7 cellular contexts compared by ENCODE assay signal in the genomic region with DNA sequence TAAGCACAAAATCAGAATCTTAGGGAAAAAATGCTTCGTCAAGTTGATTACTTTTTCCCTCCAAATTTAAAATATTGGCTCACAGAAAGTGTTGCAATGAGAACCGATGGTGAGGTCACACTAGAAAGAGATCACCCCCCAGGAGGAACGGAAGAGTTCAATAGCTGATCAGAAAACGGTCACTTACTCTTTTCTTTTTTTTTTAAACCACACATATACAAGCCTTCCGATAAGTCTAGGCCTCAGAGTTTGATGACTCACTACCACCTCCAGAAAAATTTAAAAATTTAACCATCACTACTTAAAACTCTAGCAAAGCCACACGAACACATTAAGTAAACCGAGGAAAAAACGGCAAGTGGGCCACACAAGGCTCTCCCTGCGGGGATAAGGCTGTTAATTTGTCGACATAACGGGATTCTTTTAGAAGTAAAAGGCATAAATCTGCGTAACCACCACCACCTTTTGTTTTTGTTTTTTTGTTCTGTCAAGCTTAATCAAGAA. TPM values are rescaled to one million over a fixed set of nuclear protein-coding genes. Genes with fewer than 3 reads are reported as not detected.
DNase-seq lines count a peak whose midpoint lies in the region; TF ChIP-seq lines count a peak whose summit lies in the region.

No MANE protein-coding gene starts in this region.

- H3K79me2 ChIP-seq in SU-DHL-6 (ENCODE audit: insufficient read depth, low read length) = peaks cover 57% of the 10 kb centered on the region

- no peaks in the 10 kb centered on the region; the same call in 1 of the 2 replicates for H4K20me1 ChIP-seq in SU-DHL-6 (ENCODE audit: low read depth, low read length)

- DNase-seq in HFF-Myc (ENCODE audit: extremely low read depth, low read depth) (no peak), fibroblast of gingiva (ENCODE audit: low read depth) (peak; percentile 56), renal cortical epithelial cell (ENCODE audit: low read depth) (peak; percentile 77), NCI-H524 (lab: John Stamatoyannopoulos, UW) (no peak), NK-92 (lab: John Stamatoyannopoulos, UW; ENCODE audit: unreplicated experiment) (no peak)
- DNase-seq in stimulated activated CD4-positive, alpha-beta T cell treated with anti-CD3 and anti-CD28 coated beads, Interleukin-2, amount 100 ng/mL, for 48 hours = no peak

- H3F3A ChIP-seq in SU-DHL-6 (ENCODE audit: insufficient read depth) = peaks cover 5% of the 10 kb centered on the region; the same call in 1 of the 2 replicates

- H3K9ac ChIP-seq in SU-DHL-6 (ENCODE audit: low read length) = peak overlapping the region; percentile 79

- H3K4me3 ChIP-seq in HFF-Myc (replicated peaks; ENCODE audit: low read depth, low read length) (peak overlapping the region; percentile 94), SU-DHL-6 (ENCODE audit: insufficient read depth, low read length, poor library complexity, severe bottlenecking) (peak overlapping the region; percentile 99)

- peak overlapping the region; percentile 99 for H3K4me2 ChIP-seq in SU-DHL-6 (ENCODE audit: low read depth, low read length, poor library complexity, severe bottlenecking)

- H3K27ac ChIP-seq in SU-DHL-6 (ENCODE audit: low read depth, low read length) = peak overlapping the region; percentile 30; the same call in 1 of the 2 replicates

- no peaks in the 10 kb centered on the region for H3K27me3 ChIP-seq in SU-DHL-6 (ENCODE audit: low read length)

- no peaks in the 10 kb centered on the region for H3K9me2 ChIP-seq in SU-DHL-6 (replicated peaks; ENCODE audit: insufficient read depth, low read length)

- no peaks in the 10 kb centered on the region for H3K9me3 ChIP-seq in SU-DHL-6 (ENCODE audit: insufficient read depth, low read length)

- H3K36me3 ChIP-seq in SU-DHL-6 (ENCODE audit: low read length) = no peaks in the 10 kb centered on the region

- H2AFZ ChIP-seq in SU-DHL-6 (ENCODE audit: low read depth, low read length, severe bottlenecking) = peak overlapping the region; percentile 35

- TF ChIP-seq CTCF in HFF-Myc (IDR thresholded peaks at IDR 0.05; ENCODE audit: low read depth, low read length, missing control alignments) (no peak), SU-DHL-6 (IDR thresholded peaks at IDR 0.05; ENCODE audit: insufficient read depth, low read length, poor library complexity, severe bottlenecking) (no peak)

RNA-seq across cellular contexts. Expression of gene SURF4, which starts 1.2 kb away (rescaled TPM):
- total RNA-seq in renal cortical epithelial cell = 284 and 363 TPM in 2 replicates

RNA-seq across cellular contexts. Expression of gene STKLD1, which starts 1.5 kb away (rescaled TPM):
- total RNA-seq in renal cortical epithelial cell = 0.35 and 0.40 TPM in 2 replicates

RNA-seq across cellular contexts. Expression of gene SURF2, which starts 18.3 kb away (rescaled TPM):
- 9.9 and 32.3 TPM in 2 replicates for total RNA-seq in renal cortical epithelial cell

RNA-seq across cellular contexts. Expression of gene SURF1, which starts 18.4 kb away (rescaled TPM):
- total RNA-seq in renal cortical epithelial cell = 18.4 and 18.6 TPM in 2 replicates

RNA-seq across cellular contexts. Expression of gene RPL7A, which starts 26.6 kb away (rescaled TPM):
- total RNA-seq in renal cortical epithelial cell = 1,360 and 2,372 TPM in 2 replicates

Comparison
In these comparisons a context has a peak if more than half of its experiments do, and no peak if none do; other contexts are left out.
1. DNase-seq: peak in fibroblast of gingiva (single experiment) and renal cortical epithelial cell (single experiment); none in HFF-Myc (single experiment), NCI-H524 (0 of 2), stimulated activated CD4-positive, alpha-beta T cell treated with anti-CD3 and anti-CD28 coated beads, Interleukin-2, amount 100 ng/mL, for 48 hours (0 of 2) and NK-92 (single experiment).